ENCODE assay signal across 8 cellular contexts in genomic region chr12:67651380-67651695, GRCh38. TPM values are rescaled to one million over a fixed set of nuclear protein-coding genes. Genes with fewer than 3 reads are reported as not detected.
DNase-seq lines count a peak whose midpoint lies in the region; ATAC-seq and TF ChIP-seq lines count a peak whose summit lies in the region.

No MANE protein-coding gene starts in this region.

- H3K4me3 ChIP-seq in BJ (ENCODE audit: low read depth, low read length) = peak overlapping the region; percentile 84
- peak overlapping the region; percentile 92 for H3K4me3 ChIP-seq in adipocyte (ENCODE audit: low read length)
- H3K4me3 ChIP-seq in thoracic aorta = peak overlapping the region; percentile 92

- H3K27me3 Mint-ChIP-seq in immature natural killer cell (ENCODE audit: low read depth in 3 of 3) = peaks cover 9 to 20% (median 13%) of the 10 kb centered on the region in 3 donors

- peaks cover 0 to 12% (median 8%) of the 10 kb centered on the region in 3 donors for H3K36me3 Mint-ChIP-seq in immature natural killer cell

- H3K9me3 ChIP-seq in adipocyte (ENCODE audit: control insufficient read depth, low read length) = no peaks in the 10 kb centered on the region
- no peaks in the 10 kb centered on the region for H3K9me3 ChIP-seq in thoracic aorta

- H3K4me1 ChIP-seq in adipocyte (ENCODE audit: control insufficient read depth, insufficient read depth, low read length) = peaks cover 45% of the 10 kb centered on the region
- H3K4me1 ChIP-seq in thoracic aorta (ENCODE audit: control insufficient read depth in 1 of 2, low read depth in 2 of 2) = peaks cover 27 to 48% of the 10 kb centered on the region in 2 donors

- H3K9me3 Mint-ChIP-seq in immature natural killer cell = no peaks in the 10 kb centered on the region

- peak overlapping the region; percentile 95 for H3K9ac ChIP-seq in adipocyte (ENCODE audit: low read length)

- DNase-seq in BJ (ENCODE audit: low read depth) = no peak
- peak; percentile 13 for DNase-seq in NCI-H345 (lab: John Stamatoyannopoulos, UW)
- DNase-seq in adipocyte (ENCODE audit: low read depth) = peak; percentile 56
- DNase-seq in immature natural killer cell = peak; percentile 29 to 47 (median 42)
- DNase-seq in thoracic aorta (ENCODE audit: low spot score) = no peak

- no peaks in the 10 kb centered on the region for H3K27me3 ChIP-seq in BJ (ENCODE audit: control insufficient read depth, insufficient read depth, low read length)
- H3K27me3 ChIP-seq in adipocyte (replicated peaks; ENCODE audit: control insufficient read depth, insufficient read depth, low read length) = no peaks in the 10 kb centered on the region
- H3K27me3 ChIP-seq in thoracic aorta (replicated peaks; ENCODE audit: insufficient read depth) = no peaks in the 10 kb centered on the region

- H3K36me3 ChIP-seq in BJ (ENCODE audit: control insufficient read depth, insufficient read depth, low read length) (no peaks in the 10 kb centered on the region; the same call in 1 of the 2 replicates), adipocyte (ENCODE audit: control insufficient read depth, insufficient read depth, low read length, severe bottlenecking) (peaks cover 3% of the 10 kb centered on the region), thoracic aorta (no peaks in the 10 kb centered on the region)

- TF ChIP-seq CTCF in BJ (IDR thresholded peaks at IDR 0.05; ENCODE audit: insufficient read depth, low read depth, low read length) (peak; percentile 44), thoracic aorta (IDR thresholded peaks at IDR 0.05) (no peak)

- H3K4me3 Mint-ChIP-seq in immature natural killer cell = peak overlapping the region; percentile 96 to 100 (median 98)

- peak overlapping the region; percentile 71 to 98 (median 94) for H3K27ac Mint-ChIP-seq in immature natural killer cell

- H3K27ac ChIP-seq in thoracic aorta = no peak overlapping the region

- POLR2A ChIA-PET in BJ (lab: Charles Lee) = no interaction called here

- peaks cover 71 to 76% of the 10 kb centered on the region in 2 donors for H3K4me1 Mint-ChIP-seq in immature natural killer cell

- CTCF ChIA-PET in BJ (lab: Yijun Ruan, JAX) = interaction anchor here (1.1 kb wide), 1 partner anchor 292 kb away, joined by 3 read pairs; no protein-coding TSS in a partner anchor

- ATAC-seq in GM18520 (IDR thresholded peaks at IDR 0.05; ENCODE audit: unreplicated experiment) = peak; percentile 27
- no peak for ATAC-seq in thoracic aorta (ENCODE audit: insufficient number of reproducible peaks, low FRiP score, low read depth)
- no peak for ATAC-seq in HG02678 (IDR thresholded peaks at IDR 0.05; ENCODE audit: unreplicated experiment)
- no peak for ATAC-seq in GM18519 (IDR thresholded peaks at IDR 0.05; ENCODE audit: low FRiP score, unreplicated experiment)

RNA-seq across cellular contexts. Expression of gene DYRK2, which starts 2.8 kb away (rescaled TPM):
- polyA plus RNA-seq in BJ (2011; rRNA removed) (33.0 and 38.4 TPM in 2 replicates), immature natural killer cell (10 to 100 TPM; 30.4 to 82.4 (median 45.1) TPM)
- 59.9 and 69.2 TPM in 2 replicates for polyA minus RNA-seq in BJ (2011; rRNA and poly(A)+ RNA removed)
- total RNA-seq in thoracic aorta = 10 to 100 TPM; 22.5 to 35.3 TPM

Comparison
In these comparisons a context has a peak if more than half of its experiments do, and no peak if none do; other contexts are left out.
1. DNase-seq: peak in NCI-H345 (single experiment), adipocyte (single experiment) and immature natural killer cell (3 of 3); none in BJ (single experiment) and thoracic aorta (single experiment).
2. Peak in every context shown above with its lines, with median percentiles within 50 percentile points of each other: H3K4me3 ChIP-seq.